Comparison of ENCODE assay signal across 19 cellular contexts in the genomic region with DNA sequence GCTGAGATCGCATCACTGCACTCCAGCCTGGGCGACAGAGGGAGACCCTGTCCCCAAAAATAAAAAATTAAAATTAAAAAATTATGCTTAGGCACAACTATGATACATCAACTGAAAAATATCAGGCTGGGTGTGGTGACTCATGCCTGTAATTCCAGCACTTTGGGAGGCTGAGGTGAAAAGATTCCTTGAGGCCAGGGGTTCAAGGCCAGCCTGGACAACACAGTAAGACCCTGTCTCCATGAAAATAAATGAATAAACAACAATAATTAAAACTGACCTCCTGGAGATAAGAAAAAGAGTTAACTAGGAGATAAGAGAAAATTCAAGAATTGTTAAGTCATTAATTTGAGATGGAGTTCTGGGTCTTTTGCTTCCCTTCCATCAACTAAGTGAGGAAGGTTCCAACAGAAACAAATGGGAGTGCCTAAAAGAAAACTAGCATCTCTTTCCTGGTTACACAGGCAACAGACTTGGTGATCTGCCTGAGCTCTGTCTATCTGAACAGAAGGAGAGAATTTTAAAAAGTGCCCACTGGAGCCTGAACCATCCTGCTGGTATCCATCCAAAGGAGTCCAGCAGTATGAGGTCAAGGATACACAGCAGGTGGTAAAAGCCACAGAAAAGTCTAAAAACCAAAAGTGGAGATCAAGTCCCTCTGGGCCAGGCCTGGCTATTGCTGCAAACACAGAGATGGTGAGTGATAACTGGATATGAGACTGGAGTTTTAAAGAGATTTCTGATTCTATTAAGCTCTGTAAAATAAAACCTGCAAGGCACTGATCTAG. TPM values are rescaled to one million over a fixed set of nuclear protein-coding genes. Genes with fewer than 3 reads are reported as not detected.
DNase-seq lines count a peak whose midpoint lies in the region; ATAC-seq lines count a peak whose summit lies in the region.
"Had no signal": no experiment of that assay in that cellular context is flagged by ENCODE, and none has a peak within 500 bp of the region (broad histone marks: within the 10 kb centered on the region; RNA-seq: fewer than 3 reads in every experiment).

No MANE protein-coding gene starts in this region.

- H3K9me3 Mint-ChIP-seq in T-helper 1 cell treated with Interleukin-12 subunit alpha and Interleukin-12 subunit beta and Interleukin-4 antibody, amounts not matched to agents 30 μg/mL and 1 μg/mL, for 36 hours: no peaks in the 10 kb centered on the region
- no peaks in the 10 kb centered on the region for H3K9me3 Mint-ChIP-seq in activated T-helper 2 cell treated with anti-CD3 and anti-CD28 coated beads, Interferon-gamma antibody, Interleukin-2, Interleukin-4, amounts not matched to agents 10 μg/mL and 5 μg/mL and 100 μg/mL, durations not matched to agents 14 hours and 24 hours and 36 hours
- no peaks in the 10 kb centered on the region for H3K9me3 Mint-ChIP-seq in naive B cell
- H3K9me3 Mint-ChIP-seq: CD8-positive, alpha-beta T cell had no signal

- no peaks in the 10 kb centered on the region for H3F3A ChIP-seq in GM23248 (ENCODE audit: insufficient read depth)

- no peaks in the 10 kb centered on the region for H3K9me2 ChIP-seq in GM23248 (ENCODE audit: insufficient read depth)

- no peaks in the 10 kb centered on the region for H3K27me3 ChIP-seq in GM23248 (replicated peaks; ENCODE audit: insufficient read depth)
- H3K27me3 ChIP-seq: pancreas, stomach had no signal

- no peaks in the 10 kb centered on the region for H4K20me1 ChIP-seq in GM23248 (ENCODE audit: insufficient read depth)

- H3K36me3 ChIP-seq in GM23248 (ENCODE audit: low read depth): no peaks in the 10 kb centered on the region
- H3K36me3 ChIP-seq: pancreas had no signal

- H3K79me2 ChIP-seq in GM23248 (ENCODE audit: insufficient read depth): peaks cover 100% of the 10 kb centered on the region

- H3K4me3 ChIP-seq in GM23248: no peak overlapping the region
- H3K4me3 ChIP-seq: coronary artery, pancreas, stomach had no signal

- no peak overlapping the region for H3K4me2 ChIP-seq in GM23248 (ENCODE audit: unreplicated experiment)

- H3K36me3 Mint-ChIP-seq in T-helper 1 cell treated with Interleukin-12 subunit alpha and Interleukin-12 subunit beta and Interleukin-4 antibody, amounts not matched to agents 30 μg/mL and 1 μg/mL, for 36 hours (ENCODE audit: low read depth): peaks cover 9% of the 10 kb centered on the region
- H3K36me3 Mint-ChIP-seq in activated T-helper 2 cell treated with anti-CD3 and anti-CD28 coated beads, Interferon-gamma antibody, Interleukin-2, Interleukin-4, amounts not matched to agents 10 μg/mL and 5 μg/mL and 100 μg/mL, durations not matched to agents 14 hours and 24 hours and 36 hours (ENCODE audit: low read depth): peaks cover 50% of the 10 kb centered on the region
- H3K36me3 Mint-ChIP-seq in naive B cell: no peaks in the 10 kb centered on the region

- peaks cover 17% of the 10 kb centered on the region for H3K4me1 Mint-ChIP-seq in T-helper 1 cell treated with Interleukin-12 subunit alpha and Interleukin-12 subunit beta and Interleukin-4 antibody, amounts not matched to agents 30 μg/mL and 1 μg/mL, for 36 hours (ENCODE audit: low read depth)
- H3K4me1 Mint-ChIP-seq in activated T-helper 2 cell treated with anti-CD3 and anti-CD28 coated beads, Interferon-gamma antibody, Interleukin-2, Interleukin-4, amounts not matched to agents 10 μg/mL and 5 μg/mL and 100 μg/mL, durations not matched to agents 14 hours and 24 hours and 36 hours (ENCODE audit: low read depth): peaks cover 22% of the 10 kb centered on the region
- H3K4me1 Mint-ChIP-seq in naive B cell: peaks cover 13 to 42% (median 24%) of the 10 kb centered on the region in 3 donors

- DNase-seq in T-helper 1 cell (no peak), GM23248 (peak; percentile 23), naive B cell (no peak), dermis blood vessel endothelial cell (no peak)
- no peak for DNase-seq in activated T-helper 2 cell treated with anti-CD3 and anti-CD28 coated beads, Interferon-gamma antibody, Interleukin-2, Interleukin-4, amounts not matched to agents 10 μg/mL and 5 μg/mL and 100 μg/mL, durations not matched to agents 14 hours and 24 hours and 36 hours (ENCODE audit: low spot score)
- DNase-seq in central memory CD4-positive, alpha-beta T cell: no peak
- DNase-seq: 8988T; activated CD8-positive, alpha-beta memory T cell treated with anti-CD3 and anti-CD28 coated beads, Interleukin-2, amount 50 U/mL, for 4 hours; CD8-positive, alpha-beta T cell; mesendoderm; NCI-H1694; NCI-H446 treated with DMSO at 0.1 percent for 48 hours; pancreas; SIG-M5; stomach had no signal

- no peaks in the 10 kb centered on the region for H3K4me1 ChIP-seq in GM23248 (ENCODE audit: insufficient read depth)
- H3K4me1 ChIP-seq: pancreas had no signal

- H2AFZ ChIP-seq in GM23248: no peak overlapping the region

- no peaks in the 10 kb centered on the region for H3K27me3 Mint-ChIP-seq in T-helper 1 cell treated with Interleukin-12 subunit alpha and Interleukin-12 subunit beta and Interleukin-4 antibody, amounts not matched to agents 30 μg/mL and 1 μg/mL, for 36 hours (ENCODE audit: low read depth)
- H3K27me3 Mint-ChIP-seq in activated T-helper 2 cell treated with anti-CD3 and anti-CD28 coated beads, Interferon-gamma antibody, Interleukin-2, Interleukin-4, amounts not matched to agents 10 μg/mL and 5 μg/mL and 100 μg/mL, durations not matched to agents 14 hours and 24 hours and 36 hours (ENCODE audit: low read depth): no peaks in the 10 kb centered on the region
- no peaks in the 10 kb centered on the region for H3K27me3 Mint-ChIP-seq in naive B cell

- no peaks in the 10 kb centered on the region for H3K9me3 ChIP-seq in GM23248 (ENCODE audit: low read depth)
- H3K9me3 ChIP-seq: pancreas, stomach had no signal

- H3K27ac Mint-ChIP-seq in T-helper 1 cell treated with Interleukin-12 subunit alpha and Interleukin-12 subunit beta and Interleukin-4 antibody, amounts not matched to agents 30 μg/mL and 1 μg/mL, for 36 hours: peak overlapping the region; percentile 68
- peak overlapping the region; percentile 29 for H3K27ac Mint-ChIP-seq in activated T-helper 2 cell treated with anti-CD3 and anti-CD28 coated beads, Interferon-gamma antibody, Interleukin-2, Interleukin-4, amounts not matched to agents 10 μg/mL and 5 μg/mL and 100 μg/mL, durations not matched to agents 14 hours and 24 hours and 36 hours
- H3K27ac Mint-ChIP-seq in naive B cell: peak overlapping the region in 5 of 6 donors; percentile 49 to 74 (median 63)
- H3K27ac Mint-ChIP-seq: CD8-positive, alpha-beta T cell had no signal

- in situ Hi-C loops in GM23248 (cut with MboI): no loop called here

- H3K27ac ChIP-seq in GM23248: no peak overlapping the region
- H3K27ac ChIP-seq: coronary artery, HL-60, pancreas, stomach had no signal

- peak overlapping the region; percentile 1; the same call in 1 of the 2 replicates for H3K9ac ChIP-seq in GM23248

- WGBS in GM23248 (ENCODE audit: low coverage in 1 of 2, low lambda C conversion rate in 2 of 2, missing lambda C conversion rate in 2 of 2), 2 experiments: 86 to 92% methylated on average over 2 of the region's 2 CpGs

- intact Hi-C loops in activated T-helper 2 cell treated with anti-CD3 and anti-CD28 coated beads, Interferon-gamma antibody, Interleukin-2, Interleukin-4, amounts not matched to agents 10 μg/mL and 5 μg/mL and 100 μg/mL, durations not matched to agents 14 hours and 24 hours and 36 hours (cut with micrococcal nuclease): no loop called here

- ATAC-seq in naive B cell (ENCODE audit: low read depth in 2 of 2): no peak
- no peak for ATAC-seq in esophagus mucosa
- ATAC-seq: CD8-positive, alpha-beta T cell; pancreas had no signal

- H3K4me3 Mint-ChIP-seq in T-helper 1 cell treated with Interleukin-12 subunit alpha and Interleukin-12 subunit beta and Interleukin-4 antibody, amounts not matched to agents 30 μg/mL and 1 μg/mL, for 36 hours: no peak overlapping the region
- no peak overlapping the region for H3K4me3 Mint-ChIP-seq in activated T-helper 2 cell treated with anti-CD3 and anti-CD28 coated beads, Interferon-gamma antibody, Interleukin-2, Interleukin-4, amounts not matched to agents 10 μg/mL and 5 μg/mL and 100 μg/mL, durations not matched to agents 14 hours and 24 hours and 36 hours (ENCODE audit: low read depth)
- H3K4me3 Mint-ChIP-seq in naive B cell: no peak overlapping the region
- H3K4me3 Mint-ChIP-seq: CD8-positive, alpha-beta T cell had no signal

RNA-seq across cellular contexts. Expression of gene PPM1G, which starts 8.8 kb away (rescaled TPM):
- total RNA-seq in GM23248 (2014; rRNA removed; shearing (Covaris generic)): 75.1 and 81.5 TPM in 2 replicates
- polyA plus RNA-seq in GM23248 (2016; fragmentation: Nextera tagmentation; extraction: Ambion mirVana): 72.4 and 72.7 TPM in 2 replicates
- total RNA-seq in activated T-helper 2 cell treated with anti-CD3 and anti-CD28 coated beads, Interferon-gamma antibody, Interleukin-2, Interleukin-4, amounts not matched to agents 10 μg/mL and 5 μg/mL and 100 μg/mL, durations not matched to agents 14 hours and 24 hours and 36 hours: 159 and 163 TPM in 2 replicates
- 100 to 1,000 TPM in 1 of 6 donors, 10 to 100 TPM in 5; 67.1 to 105 (median 73.2) TPM for polyA plus RNA-seq in naive B cell (ENCODE audit: low read depth in 6 of 6)
- total RNA-seq in dermis blood vessel endothelial cell: 109 and 164 TPM in 2 replicates
- 57.3 TPM for total RNA-seq in esophagus mucosa

RNA-seq across cellular contexts. Expression of gene ZNF513, which starts 20.0 kb away (rescaled TPM):
- total RNA-seq in GM23248 (2014; rRNA removed; shearing (Covaris generic)): 6.7 and 9.5 TPM in 2 replicates
- polyA plus RNA-seq in GM23248 (2016; fragmentation: Nextera tagmentation; extraction: Ambion mirVana) (6.0 and 6.6 TPM in 2 replicates), naive B cell (ENCODE audit: low read depth in 6 of 6) (1 to 10 TPM in 5 of 6 donors, not detected in 1; 2.2 to 6.5 (median 3.7) TPM)
- 11.7 and 12.8 TPM in 2 replicates for total RNA-seq in activated T-helper 2 cell treated with anti-CD3 and anti-CD28 coated beads, Interferon-gamma antibody, Interleukin-2, Interleukin-4, amounts not matched to agents 10 μg/mL and 5 μg/mL and 100 μg/mL, durations not matched to agents 14 hours and 24 hours and 36 hours
- total RNA-seq in dermis blood vessel endothelial cell (8.0 and 9.3 TPM in 2 replicates), esophagus mucosa (11.4 TPM)

RNA-seq across cellular contexts. Expression of gene NRBP1, which starts 27.9 kb away (rescaled TPM):
- 145 and 165 TPM in 2 replicates for total RNA-seq in GM23248 (2014; rRNA removed; shearing (Covaris generic))
- polyA plus RNA-seq in GM23248 (2016; fragmentation: Nextera tagmentation; extraction: Ambion mirVana) (201 and 219 TPM in 2 replicates), naive B cell (ENCODE audit: low read depth in 6 of 6) (10 to 100 TPM; 45.3 to 76.5 (median 59.4) TPM)
- total RNA-seq in activated T-helper 2 cell treated with anti-CD3 and anti-CD28 coated beads, Interferon-gamma antibody, Interleukin-2, Interleukin-4, amounts not matched to agents 10 μg/mL and 5 μg/mL and 100 μg/mL, durations not matched to agents 14 hours and 24 hours and 36 hours: 98.0 and 106 TPM in 2 replicates
- total RNA-seq in dermis blood vessel endothelial cell (122 and 132 TPM in 2 replicates), esophagus mucosa (86.6 TPM)

RNA-seq across cellular contexts. Expression of gene SNX17, which starts 30.1 kb away (rescaled TPM):
- 163 and 193 TPM in 2 replicates for total RNA-seq in GM23248 (2014; rRNA removed; shearing (Covaris generic))
- polyA plus RNA-seq in GM23248 (2016; fragmentation: Nextera tagmentation; extraction: Ambion mirVana) (173 and 183 TPM in 2 replicates), naive B cell (ENCODE audit: low read depth in 6 of 6) (100 to 1,000 TPM; 216 to 307 (median 256) TPM)
- total RNA-seq in activated T-helper 2 cell treated with anti-CD3 and anti-CD28 coated beads, Interferon-gamma antibody, Interleukin-2, Interleukin-4, amounts not matched to agents 10 μg/mL and 5 μg/mL and 100 μg/mL, durations not matched to agents 14 hours and 24 hours and 36 hours: 117 and 120 TPM in 2 replicates
- total RNA-seq in dermis blood vessel endothelial cell (143 and 158 TPM in 2 replicates), esophagus mucosa (62.1 TPM)

RNA-seq across cellular contexts. Expression of gene EIF2B4, which starts 30.4 kb away (rescaled TPM):
- 26.6 and 29.2 TPM in 2 replicates for total RNA-seq in GM23248 (2014; rRNA removed; shearing (Covaris generic))
- polyA plus RNA-seq in GM23248 (2016; fragmentation: Nextera tagmentation; extraction: Ambion mirVana): 50.1 and 55.2 TPM in 2 replicates
- total RNA-seq in activated T-helper 2 cell treated with anti-CD3 and anti-CD28 coated beads, Interferon-gamma antibody, Interleukin-2, Interleukin-4, amounts not matched to agents 10 μg/mL and 5 μg/mL and 100 μg/mL, durations not matched to agents 14 hours and 24 hours and 36 hours: 43.4 and 44.8 TPM in 2 replicates
- 10 to 100 TPM; 16.3 to 38.9 (median 30.3) TPM for polyA plus RNA-seq in naive B cell (ENCODE audit: low read depth in 6 of 6)
- 27.1 and 29.3 TPM in 2 replicates for total RNA-seq in dermis blood vessel endothelial cell
- total RNA-seq in esophagus mucosa: 29.2 TPM
